In genomic region chr1:93588955-93589354, GRCh38 we compare ENCODE assay signal across 23 cellular contexts.
"Had no signal": no experiment of that assay in that cellular context is flagged by ENCODE, and none has a peak within 500 bp of the region (broad histone marks: within the 10 kb centered on the region; RNA-seq: fewer than 3 reads in every experiment).

No MANE protein-coding gene starts in this region.

- H3K9me3 ChIP-seq: body of pancreas, gastroesophageal sphincter, heart right ventricle, right atrium auricular region had no signal

- H3K27me3 ChIP-seq: body of pancreas, gastroesophageal sphincter, heart right ventricle, right atrium auricular region had no signal

- FAIRE-seq: colon, small intestine had no signal

- H3K4me3 Mint-ChIP-seq: activated CD4-positive, alpha-beta T cell treated with anti-CD3 and anti-CD28 coated beads, Interleukin-2, amount 10 ng/mL, durations not matched to agents 24 days and 14 days; activated CD8-positive, alpha-beta T cell treated with anti-CD3 and anti-CD28 coated beads for 36 hours; activated naive CD8-positive, alpha-beta T cell treated with anti-CD3 and anti-CD28 coated beads, Interleukin-2, amount 10 ng/mL, durations not matched to agents 7 days and 5 days; activated T-helper 17 cell treated with anti-CD3 and anti-CD28 coated beads, Interleukin-2, amount 50 U/mL, for 72 hours; nephron progenitor cell; stimulated activated naive CD8-positive, alpha-beta T cell treated with anti-CD3 and anti-CD28 coated beads, Interleukin-15, amount 100 ng/mL, for 72 hours had no signal

- H3K27me3 Mint-ChIP-seq: activated CD8-positive, alpha-beta T cell treated with anti-CD3 and anti-CD28 coated beads for 36 hours; activated naive CD8-positive, alpha-beta T cell treated with anti-CD3 and anti-CD28 coated beads, Interleukin-2, amount 10 ng/mL, durations not matched to agents 7 days and 5 days; activated T-helper 17 cell treated with anti-CD3 and anti-CD28 coated beads, Interleukin-2, amount 50 U/mL, for 72 hours; progenitor cell of endocrine pancreas; stimulated activated naive CD8-positive, alpha-beta T cell treated with anti-CD3 and anti-CD28 coated beads, Interleukin-15, amount 100 ng/mL, for 72 hours; type B pancreatic cell had no signal

- H3K36me3 Mint-ChIP-seq: activated naive CD8-positive, alpha-beta T cell treated with anti-CD3 and anti-CD28 coated beads, Interleukin-2, amount 10 ng/mL, durations not matched to agents 7 days and 5 days; immature natural killer cell had no signal

- ATAC-seq: body of pancreas; esophagus mucosa; gastroesophageal sphincter; heart right ventricle; stimulated activated naive CD8-positive, alpha-beta T cell treated with anti-CD3 and anti-CD28 coated beads, Interleukin-15, amount 100 ng/mL, for 72 hours had no signal

- H3K9me3 Mint-ChIP-seq: activated CD4-positive, alpha-beta T cell treated with anti-CD3 and anti-CD28 coated beads, Interleukin-2, amount 10 ng/mL, durations not matched to agents 24 days and 14 days; activated CD8-positive, alpha-beta T cell treated with anti-CD3 and anti-CD28 coated beads for 36 hours; activated naive CD8-positive, alpha-beta T cell treated with anti-CD3 and anti-CD28 coated beads, Interleukin-2, amount 10 ng/mL, durations not matched to agents 7 days and 5 days; activated T-helper 17 cell treated with anti-CD3 and anti-CD28 coated beads, Interleukin-2, amount 50 U/mL, for 72 hours; immature natural killer cell; nephron progenitor cell; stimulated activated naive CD8-positive, alpha-beta T cell treated with anti-CD3 and anti-CD28 coated beads, Interleukin-15, amount 100 ng/mL, for 72 hours; type B pancreatic cell had no signal

- H3K27ac Mint-ChIP-seq: activated CD4-positive, alpha-beta T cell treated with anti-CD3 and anti-CD28 coated beads, Interleukin-2, amount 10 ng/mL, durations not matched to agents 24 days and 14 days; activated CD8-positive, alpha-beta T cell treated with anti-CD3 and anti-CD28 coated beads for 36 hours; activated naive CD8-positive, alpha-beta T cell treated with anti-CD3 and anti-CD28 coated beads, Interleukin-2, amount 10 ng/mL, durations not matched to agents 7 days and 5 days; immature natural killer cell; nephron progenitor cell; progenitor cell of endocrine pancreas had no signal

- DNase-seq: activated CD4-positive, alpha-beta T cell treated with anti-CD3 and anti-CD28 coated beads, Interleukin-2, amount 10 ng/mL, durations not matched to agents 24 days and 14 days; activated CD8-positive, alpha-beta T cell treated with anti-CD3 and anti-CD28 coated beads for 36 hours; activated naive CD4-positive, alpha-beta T cell treated with Interleukin-2 at 50 U/mL for 16 hours; activated naive CD8-positive, alpha-beta T cell treated with anti-CD3 and anti-CD28 coated beads, Interleukin-2, amount 10 ng/mL, durations not matched to agents 7 days and 5 days; activated T-cell treated with anti-CD3 and anti-CD28 coated beads, Interleukin-2, amount 50 U/mL, for 1 hour; amygdala; body of pancreas; caudate nucleus; heart right ventricle; immature natural killer cell; nephron progenitor cell; small intestine; stimulated activated CD4-positive, alpha-beta T cell treated with anti-CD3 and anti-CD28 coated beads, Interleukin-4, amount 100 ng/mL, for 1 hour; stimulated activated naive CD8-positive, alpha-beta T cell treated with anti-CD3 and anti-CD28 coated beads, Interleukin-15, amount 100 ng/mL, for 72 hours; T-helper 1 cell; T-helper 9 cell had no signal

- H3K4me3 ChIP-seq: body of pancreas, gastroesophageal sphincter, heart right ventricle, right atrium auricular region had no signal

- H3K27ac ChIP-seq: body of pancreas, gastroesophageal sphincter, right atrium auricular region had no signal
